In the genomic region with DNA sequence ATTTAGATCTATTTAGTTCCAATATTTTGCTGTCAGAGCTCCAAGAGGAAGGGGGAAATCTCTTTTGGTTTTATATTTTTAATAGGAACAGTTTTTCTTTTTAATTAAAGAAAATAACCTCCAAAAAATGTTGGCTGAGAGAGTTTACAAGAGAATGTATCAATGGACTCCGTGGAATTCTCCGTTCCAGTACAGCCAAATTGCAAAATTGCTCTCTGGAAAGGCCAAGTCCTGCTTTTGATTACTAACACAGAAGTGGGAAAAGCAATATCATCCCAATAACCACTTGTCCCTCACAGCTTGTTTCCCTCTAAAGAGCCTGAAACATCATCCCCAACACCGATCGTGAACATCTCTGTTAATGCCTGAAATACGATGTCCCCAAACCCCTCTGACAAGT, we compare ENCODE assay signal across 21 cellular contexts. TPM values are rescaled to one million over a fixed set of nuclear protein-coding genes. Genes with fewer than 3 reads are reported as not detected.
"Had no signal": no experiment of that assay in that cellular context is flagged by ENCODE, and none has a peak within 500 bp of the region (broad histone marks: within the 10 kb centered on the region; RNA-seq: fewer than 3 reads in every experiment).

No MANE protein-coding gene starts in this region.

- DNase-seq: activated B cell treated with CpG ODN at 0.5 μM for 24 hours; activated CD4-positive, alpha-beta T cell treated with anti-CD3 and anti-CD28 coated beads for 4 hours; activated CD8-positive, alpha-beta T cell treated with anti-CD3 and anti-CD28 coated beads, Interleukin-2, amount 10 ng/mL, durations not matched to agents 7 days and 5 days; activated naive CD4-positive, alpha-beta T cell treated with anti-CD3 and anti-CD28 coated beads for 36 hours; activated T-cell treated with anti-CD3 and anti-CD28 coated beads, Interleukin-2, amount 50 U/mL, for 24 hours; cerebellar nuclear complex; effector CD4-positive, alpha-beta T cell; hypothalamus; retina; stimulated activated naive CD8-positive, alpha-beta T cell treated with anti-CD3 and anti-CD28 coated beads, Interleukin-15, Interleukin-2, amounts not matched to agents 100 U/mL and 50 U/mL, for 24 hours; substantia nigra; T-cell; transverse colon; uterus had no signal

- H3K36me3 ChIP-seq: transverse colon, uterus had no signal

- H3K27ac ChIP-seq: transverse colon, uterus had no signal

- H3K9me3 ChIP-seq: uterus had no signal

- ATAC-seq: activated CD8-positive, alpha-beta T cell treated with anti-CD3 and anti-CD28 coated beads, Interleukin-2, amount 10 ng/mL, durations not matched to agents 7 days and 5 days; stimulated activated naive CD8-positive, alpha-beta T cell treated with anti-CD3 and anti-CD28 coated beads, Interleukin-15, Interleukin-2, amounts not matched to agents 100 U/mL and 50 U/mL, for 24 hours; T-cell had no signal

- H3K4me1 ChIP-seq: transverse colon, uterus had no signal

- H3K4me3 ChIP-seq: transverse colon, uterus had no signal

RNA-seq across cellular contexts. Expression of gene TBX5, which starts 36.9 kb away (rescaled TPM):
- total RNA-seq: activated B cell treated with CpG ODN at 0.5 μM for 24 hours; activated CD8-positive, alpha-beta T cell treated with anti-CD3 and anti-CD28 coated beads, Interleukin-2, amount 10 ng/mL, durations not matched to agents 7 days and 5 days; activated naive CD4-positive, alpha-beta T cell treated with anti-CD3 and anti-CD28 coated beads for 36 hours; activated T-helper 2 cell treated with anti-CD3 and anti-CD28 coated beads, Interferon-gamma antibody, Interleukin-2, Interleukin-4, amounts not matched to agents 10 μg/mL and 5 μg/mL and 100 μg/mL, durations not matched to agents 14 hours and 24 hours and 36 hours; lung microvascular endothelial cell; mononuclear cell; omental fat pad; posterior vena cava; transverse colon; uterus had no signal
- polyA plus RNA-seq: keratinocyte, neural cell had no signal
